Comparison of ENCODE assay signal across 21 cellular contexts in the genomic region with DNA sequence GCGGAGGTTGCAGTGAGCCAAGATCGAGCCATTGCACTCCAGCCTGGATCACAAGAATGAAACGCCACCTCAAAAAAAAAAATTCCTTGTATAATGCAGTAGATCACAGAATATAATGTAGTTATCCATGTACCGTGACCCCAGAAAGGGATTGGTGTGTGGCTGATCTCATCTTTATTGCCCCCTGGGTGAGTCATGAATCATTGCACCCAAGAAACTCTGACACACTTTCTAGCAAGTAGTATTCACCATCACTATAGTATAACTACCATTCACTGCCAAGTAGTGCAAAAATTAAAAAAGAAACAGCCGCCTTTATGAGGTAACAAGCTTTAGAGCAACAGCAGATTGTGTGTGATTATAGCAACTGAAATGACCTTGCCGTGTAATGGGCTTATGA. TPM values are rescaled to one million over a fixed set of nuclear protein-coding genes. Genes with fewer than 3 reads are reported as not detected.
A peak's percentile ranks its signal among the peaks of the same experiment; 100 is the strongest.
DNase-seq lines count a peak whose midpoint lies in the region; ATAC-seq and TF ChIP-seq lines count a peak whose summit lies in the region.
"Had no signal": no experiment of that assay in that cellular context is flagged by ENCODE, and none has a peak within 500 bp of the region (broad histone marks: within the 10 kb centered on the region; RNA-seq: fewer than 3 reads in every experiment).

No MANE protein-coding gene starts in this region.

- H3K4me1 ChIP-seq in BE2C (no peaks in the 10 kb centered on the region), foreskin keratinocyte (no peaks in the 10 kb centered on the region), prostate gland (replicated peaks) (no peaks in the 10 kb centered on the region)
- H3K4me1 ChIP-seq: esophagus muscularis mucosa had no signal

- H3K27ac ChIP-seq in foreskin keratinocyte (no peak overlapping the region), prostate gland (no peak overlapping the region), coronary artery (no peak overlapping the region)
- H3K27ac ChIP-seq: esophagus muscularis mucosa had no signal

- H3K36me3 ChIP-seq in BE2C (no peaks in the 10 kb centered on the region), prostate gland (no peaks in the 10 kb centered on the region)
- H3K36me3 ChIP-seq: esophagus muscularis mucosa had no signal

- H3K27me3 ChIP-seq in BE2C (no peaks in the 10 kb centered on the region), foreskin keratinocyte (no peaks in the 10 kb centered on the region), prostate gland (replicated peaks; ENCODE audit: insufficient read depth) (no peaks in the 10 kb centered on the region)
- H3K27me3 ChIP-seq: esophagus muscularis mucosa had no signal

- DNase-seq in BE2C, result no peak
- no peak for DNase-seq in GM12864 (ENCODE audit: low read depth)
- peak; percentile 41 for DNase-seq in RPMI7951 (ENCODE audit: low read depth)
- DNase-seq in foreskin keratinocyte, result no peak
- no peak for DNase-seq in stimulated activated CD4-positive, alpha-beta T cell treated with anti-CD3 and anti-CD28 coated beads, Interleukin-4, amount 100 ng/mL, for 4 hours
- no peak for DNase-seq in prostate gland (ENCODE audit: low spot score)
- DNase-seq in coronary artery (ENCODE audit: low spot score), result no peak
- DNase-seq: activated CD4-positive, alpha-beta T cell treated with anti-CD3 and anti-CD28 coated beads, Interleukin-2, amount 50 U/mL, for 1 hour; activated naive CD4-positive, alpha-beta T cell treated with Interleukin-2 at 50 U/mL for 16 hours; amygdala; caudate nucleus; effector CD8-positive, alpha-beta T cell; GOT3; NCI-H1436; NCI-H774; right cardiac atrium; stimulated activated CD4-positive, alpha-beta T cell treated with anti-CD3 and anti-CD28 coated beads, Interleukin-15, amount 100 ng/mL, for 24 hours had no signal

- TF ChIP-seq CTCF in BE2C (IDR thresholded peaks at IDR 0.05; ENCODE audit: low read depth, low read length) (peak; percentile 28), GM12864 (IDR thresholded peaks at IDR 0.05; ENCODE audit: low read depth, low read length, missing control alignments) (peak; percentile 11), foreskin keratinocyte (conservative IDR thresholded peaks at IDR 0.05) (no peak), prostate gland (IDR thresholded peaks at IDR 0.05) (no peak), coronary artery (IDR thresholded peaks at IDR 0.05) (no peak)

- H3K9me3 ChIP-seq in BE2C, result no peaks in the 10 kb centered on the region
- H3K9me3 ChIP-seq in prostate gland, result no peaks in the 10 kb centered on the region
- H3K9me3 ChIP-seq: esophagus muscularis mucosa had no signal

- WGBS in prostate gland, result 89% methylated on average over 6 of the region's 6 CpGs

- ATAC-seq in foreskin keratinocyte (peak; percentile 42), HG02610 (IDR thresholded peaks at IDR 0.05; ENCODE audit: unreplicated experiment) (no peak)
- ATAC-seq: Panc1; right cardiac atrium; stimulated activated effector memory CD8-positive, alpha-beta T cell treated with anti-CD3 and anti-CD28 coated beads, Interleukin-12 subunit alpha, Interleukin-12 subunit beta, amount 100 ng/mL, for 72 hours had no signal

- H3K4me3 ChIP-seq in BE2C (ENCODE audit: low read depth, low read length) (no peak overlapping the region), GM12864 (ENCODE audit: low read depth, low read length) (no peak overlapping the region), prostate gland (no peak overlapping the region), coronary artery (no peak overlapping the region)
- H3K4me3 ChIP-seq: esophagus muscularis mucosa had no signal

- TF ChIP-seq POLR2A in prostate gland (IDR thresholded peaks at IDR 0.05), result no peak

- intact Hi-C loops in prostate gland (cut with DNase I), result no loop called here

RNA-seq across cellular contexts. Expression of a gene that starts 23.7 kb away (rescaled TPM):
- polyA plus RNA-seq in BE2C (2012; ENCODE audit: insufficient read depth, insufficient read length, low read depth), result 31.1 TPM
- 57.0 and 70.5 TPM in 2 replicates for total RNA-seq in RPMI7951 (2014; rRNA removed; shearing (Covaris generic))
- total RNA-seq in foreskin keratinocyte, result 8.7 and 14.0 TPM in 2 replicates
- 9.8 and 11.8 TPM in 2 replicates for polyA plus RNA-seq in foreskin keratinocyte
- total RNA-seq in prostate gland, result 100 to 1,000 TPM in 1 of 2 donors, 10 to 100 TPM in 1; 76.5 to 106 TPM

Comparison
In these comparisons a context has a peak if more than half of its experiments do, and no peak if none do; other contexts are left out.
1. CTCF ChIP-seq: peak in BE2C (single experiment) and GM12864 (single experiment); none in foreskin keratinocyte (single experiment), prostate gland (0 of 4) and coronary artery (single experiment).